1 cellular context compared by ENCODE assay signal in the genomic region with DNA sequence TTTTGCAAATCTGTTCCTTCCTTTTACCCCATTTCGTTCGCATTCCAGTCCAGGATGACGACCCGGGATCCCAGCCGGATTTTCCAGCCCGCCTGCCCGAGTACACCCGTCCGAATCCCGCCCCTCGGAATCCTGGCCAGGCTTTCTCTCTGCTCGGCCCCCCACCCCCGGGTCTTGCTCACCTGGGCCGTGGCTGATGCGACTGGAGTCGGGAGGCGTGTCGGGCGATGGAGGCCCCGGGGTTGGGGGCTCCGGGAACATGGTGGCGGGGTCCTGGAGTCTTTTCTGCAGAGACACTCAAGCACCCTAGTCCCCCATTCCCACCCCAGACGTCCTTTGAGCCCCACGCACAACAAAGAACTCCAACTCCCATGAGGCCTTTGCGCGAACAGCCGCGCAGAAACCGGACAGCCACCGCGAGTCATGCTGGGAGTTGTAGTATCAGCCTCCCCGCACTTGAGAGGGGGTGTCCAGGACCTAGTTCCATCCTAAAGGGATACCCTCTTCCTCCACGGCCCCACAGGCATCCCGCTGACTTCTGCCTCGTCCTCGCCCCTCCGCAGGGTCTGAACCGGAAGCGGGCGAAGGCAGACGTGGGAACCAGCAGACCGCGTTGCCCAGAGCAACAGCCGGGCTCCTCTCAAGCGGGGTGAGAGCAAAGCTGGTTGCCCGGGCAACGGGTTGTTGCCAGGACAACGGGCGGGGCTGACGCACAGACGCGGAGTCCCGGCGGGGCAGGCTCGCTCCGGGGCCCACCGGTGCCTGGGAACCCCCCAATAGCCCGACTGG.
TF ChIP-seq lines count a peak whose summit lies in the region.

No MANE protein-coding gene starts in this region.

TF ChIP-seq in IMR-90, 13 proteins besides CTCF, POLR2A, EP300 and RAD21:
- no peak for TF ChIP-seq NFE2L2 (IDR thresholded peaks at IDR 0.05; ENCODE audit: low read depth, low read length)
- peak; percentile 81; the same call in 1 of the 2 replicates for TF ChIP-seq MAZ (IDR thresholded peaks at IDR 0.05; ENCODE audit: borderline replicate concordance, low read depth, low read length)
- peak; percentile 91 for TF ChIP-seq MXI1 (IDR thresholded peaks at IDR 0.05; ENCODE audit: borderline replicate concordance, low read depth, low read length)
